In genomic region chr17:9640388-9640787, GRCh38 we compare ENCODE assay signal across 2 cellular contexts. TPM values are rescaled to one million over a fixed set of nuclear protein-coding genes. Genes with fewer than 3 reads are reported as not detected.
"Had no signal": no experiment of that assay in that cellular context is flagged by ENCODE, and none has a peak within 500 bp of the region (broad histone marks: within the 10 kb centered on the region; RNA-seq: fewer than 3 reads in every experiment).

No MANE protein-coding gene starts in this region.

RNA-seq across cellular contexts. Expression of gene USP43, which starts 4.9 kb away (rescaled TPM):
- total RNA-seq: IMR-90 had no signal
- polyA plus RNA-seq: IgD-negative memory B cell, IMR-90 had no signal
